8 cellular contexts compared by ENCODE assay signal in genomic region chr3:155871746-155872158, GRCh38. TPM values are rescaled to one million over a fixed set of nuclear protein-coding genes. Genes with fewer than 3 reads are reported as not detected.
DNase-seq lines count a peak whose midpoint lies in the region; ATAC-seq and TF ChIP-seq lines count a peak whose summit lies in the region.

No MANE protein-coding gene starts in this region.

- DNase-seq in AG09309 (ENCODE audit: low read depth) (no peak), cardiac fibroblast (ENCODE audit: low read depth in 2 of 2) (no peak)
- no peak for DNase-seq in stimulated activated CD4-positive, alpha-beta T cell treated with anti-CD3 and anti-CD28 coated beads, Interleukin-12 subunit alpha, Interleukin-12 subunit beta, amount 100 ng/mL, for 4 hours

- no peak for TF ChIP-seq CTCF in AG09309 (IDR thresholded peaks at IDR 0.05; ENCODE audit: control insufficient read depth, insufficient read depth, low read depth, low read length, missing control alignments)
- TF ChIP-seq CTCF in cardiac fibroblast (IDR thresholded peaks at IDR 0.05; ENCODE audit: low read depth, low read length), result no peak

- no peaks in the 10 kb centered on the region for H3K36me3 ChIP-seq in mucosa of stomach (ENCODE audit: control insufficient read depth, insufficient read depth, low read length)

- H3K27ac Mint-ChIP-seq in IgD-negative memory B cell, result peak overlapping the region; percentile 86 to 92 (median 88)

- no peaks in the 10 kb centered on the region for H3K36me3 Mint-ChIP-seq in IgD-negative memory B cell

- peak overlapping the region; percentile 96 for H3K4me3 ChIP-seq in AG09309 (ENCODE audit: control insufficient read depth, low read depth, low read length)
- H3K4me3 ChIP-seq in cardiac fibroblast (replicated peaks in 1 of 2; ENCODE audit: low read depth in 2 of 2, low read length in 2 of 2), result peak overlapping the region; percentile 85 to 96
- peak overlapping the region; percentile 89 for H3K4me3 ChIP-seq in mucosa of stomach (ENCODE audit: low read length)

- no peaks in the 10 kb centered on the region for H3K9me3 ChIP-seq in mucosa of stomach (ENCODE audit: control insufficient read depth, low read length)

- ATAC-seq in GM19035 (IDR thresholded peaks at IDR 0.05; ENCODE audit: unreplicated experiment), result peak; percentile 3
- no peak for ATAC-seq in GM21737 (IDR thresholded peaks at IDR 0.05; ENCODE audit: unreplicated experiment)
- no peak for ATAC-seq in activated CD4-positive, CD25-positive, alpha-beta regulatory T cell treated with anti-CD3 and anti-CD28 coated beads, Interleukin-2, amount 50 U/mL, for 24 hours

- no peaks in the 10 kb centered on the region for H3K4me1 ChIP-seq in mucosa of stomach (ENCODE audit: control insufficient read depth, insufficient read depth, low read length)

- H3K27me3 Mint-ChIP-seq in IgD-negative memory B cell, result no peaks in the 10 kb centered on the region

- H3K27me3 ChIP-seq in mucosa of stomach (ENCODE audit: control insufficient read depth, insufficient read depth, low read length), result no peaks in the 10 kb centered on the region

- no peaks in the 10 kb centered on the region for H3K9me3 Mint-ChIP-seq in IgD-negative memory B cell

- peak overlapping the region; percentile 89 for H3K9ac ChIP-seq in mucosa of stomach (ENCODE audit: low read length)

- H3K4me3 Mint-ChIP-seq in IgD-negative memory B cell, result peak overlapping the region; percentile 92 to 97 (median 94)

- peaks cover 19 to 25% (median 19%) of the 10 kb centered on the region in 3 donors for H3K4me1 Mint-ChIP-seq in IgD-negative memory B cell

RNA-seq across cellular contexts. Expression of gene GMPS, which starts 1.3 kb away (rescaled TPM):
- polyA plus RNA-seq in IgD-negative memory B cell, result 47.1 TPM

RNA-seq across cellular contexts. Expression of gene SLC33A1, which starts 17.5 kb away (rescaled TPM):
- polyA plus RNA-seq in IgD-negative memory B cell, result 13.0 TPM
